Comparison of ENCODE assay signal across 8 cellular contexts in genomic region chr1:32181065-32181464, GRCh38. TPM values are rescaled to one million over a fixed set of nuclear protein-coding genes. Genes with fewer than 3 reads are reported as not detected.
DNase-seq lines count a peak whose midpoint lies in the region; ATAC-seq and TF ChIP-seq lines count a peak whose summit lies in the region.

No MANE protein-coding gene starts in this region.

- H3K9me3 ChIP-seq in cardiac muscle cell (ENCODE audit: low read depth) (no peaks in the 10 kb centered on the region), right atrium auricular region (no peaks in the 10 kb centered on the region), ascending aorta (no peaks in the 10 kb centered on the region), lower lobe of right lung (no peaks in the 10 kb centered on the region), upper lobe of right lung (no peaks in the 10 kb centered on the region)

- TF ChIP-seq CTCF in cardiac muscle cell (IDR thresholded peaks at IDR 0.05; ENCODE audit: low read depth, low read length), result no peak
- TF ChIP-seq CTCF in right atrium auricular region (IDR thresholded peaks at IDR 0.05), result no peak
- TF ChIP-seq CTCF in ascending aorta (IDR thresholded peaks at IDR 0.05), result no peak
- no peak for TF ChIP-seq CTCF in lower lobe of right lung (IDR thresholded peaks at IDR 0.05)
- no peak for TF ChIP-seq CTCF in upper lobe of right lung (IDR thresholded peaks at IDR 0.05)

- peak overlapping the region; percentile 62 for H3K4me3 ChIP-seq in cardiac muscle cell
- peak overlapping the region in 1 of 2 donors; percentile 64 for H3K4me3 ChIP-seq in right atrium auricular region
- H3K4me3 ChIP-seq in ascending aorta, result peak overlapping the region; percentile 73 to 79
- H3K4me3 ChIP-seq in lower lobe of right lung, result peak overlapping the region; percentile 76
- H3K4me3 ChIP-seq in upper lobe of right lung, result peak overlapping the region; percentile 80

- H3K27ac ChIP-seq in cardiac muscle cell (peak overlapping the region; percentile 91), right atrium auricular region (peak overlapping the region in 1 of 2 donors; percentile 93), ascending aorta (peak overlapping the region; percentile 94), lower lobe of right lung (peak overlapping the region; percentile 85), upper lobe of right lung (no peak overlapping the region)

- no peak for DNase-seq in cardiac muscle cell (ENCODE audit: low read depth in 1 of 2, low spot score in 1 of 2)
- DNase-seq in right atrium auricular region (ENCODE audit: low spot score), result no peak
- DNase-seq in ascending aorta (ENCODE audit: low spot score in 2 of 2), result no peak
- no peak for DNase-seq in lower lobe of right lung
- DNase-seq in upper lobe of right lung, result no peak
- DNase-seq in NCI-H1417 treated with DMSO at 0.1 percent for 48 hours (lab: John Stamatoyannopoulos, UW), result no peak
- DNase-seq in foreskin melanocyte, result no peak
- no peak for DNase-seq in OCI-M2 (lab: John Stamatoyannopoulos, UW; ENCODE audit: unreplicated experiment)

- no peaks in the 10 kb centered on the region for H3K27me3 ChIP-seq in cardiac muscle cell
- H3K27me3 ChIP-seq in right atrium auricular region, result no peaks in the 10 kb centered on the region
- H3K27me3 ChIP-seq in ascending aorta, result no peaks in the 10 kb centered on the region
- no peaks in the 10 kb centered on the region for H3K27me3 ChIP-seq in lower lobe of right lung (ENCODE audit: low read depth)
- H3K27me3 ChIP-seq in upper lobe of right lung, result no peaks in the 10 kb centered on the region

- peaks cover 14% of the 10 kb centered on the region for H3K36me3 ChIP-seq in cardiac muscle cell
- H3K36me3 ChIP-seq in right atrium auricular region, result peaks cover 32% of the 10 kb centered on the region
- H3K36me3 ChIP-seq in ascending aorta, result peaks cover 24 to 39% of the 10 kb centered on the region in 2 donors
- peaks cover 48% of the 10 kb centered on the region for H3K36me3 ChIP-seq in lower lobe of right lung
- H3K36me3 ChIP-seq in upper lobe of right lung, result peaks cover 43% of the 10 kb centered on the region

- H3K4me1 ChIP-seq in cardiac muscle cell (ENCODE audit: low read depth) (peaks cover 14% of the 10 kb centered on the region), right atrium auricular region (peaks cover 0 to 49% of the 10 kb centered on the region in 2 donors), ascending aorta (peaks cover 19 to 29% of the 10 kb centered on the region in 2 donors), lower lobe of right lung (peaks cover 53% of the 10 kb centered on the region), upper lobe of right lung (peaks cover 45% of the 10 kb centered on the region)

- ATAC-seq in lower lobe of right lung (no peak), upper lobe of right lung (no peak)

- intact Hi-C loops in ascending aorta (cut with DNase I) (no loop called here), lower lobe of right lung (cut with DNase I) (no loop called here), upper lobe of right lung (cut with DNase I) (no loop called here)

RNA-seq across cellular contexts. Expression of gene TXLNA, which starts 1.6 kb away (rescaled TPM):
- total RNA-seq in cardiac muscle cell (40.8 and 40.9 TPM in 2 replicates), right atrium auricular region (10 to 100 TPM; 16.1 to 29.4 TPM), ascending aorta (83.8 TPM), lower lobe of right lung (45.1 TPM), upper lobe of right lung (47.5 TPM)
- polyA plus RNA-seq in cardiac muscle cell, result 31.3 and 33.3 TPM in 2 replicates

RNA-seq across cellular contexts. Expression of gene CCDC28B, which starts 19.3 kb away (rescaled TPM):
- total RNA-seq in cardiac muscle cell (68.7 and 75.1 TPM in 2 replicates), right atrium auricular region (10 to 100 TPM in 1 of 2 donors, 1 to 10 TPM in 1; 9.5 to 11.2 TPM), ascending aorta (29.1 TPM), lower lobe of right lung (3.3 TPM), upper lobe of right lung (2.7 TPM)
- 99.7 and 111 TPM in 2 replicates for polyA plus RNA-seq in cardiac muscle cell

RNA-seq across cellular contexts. Expression of gene IQCC, which starts 24.4 kb away (rescaled TPM):
- 1.4 and 2.0 TPM in 2 replicates for total RNA-seq in cardiac muscle cell
- 2.8 and 4.8 TPM in 2 replicates for polyA plus RNA-seq in cardiac muscle cell
- 1 to 10 TPM in 1 of 2 donors, under 1 TPM in 1; 0.48 to 1.3 TPM for total RNA-seq in right atrium auricular region
- total RNA-seq in ascending aorta, result not detected
- total RNA-seq in lower lobe of right lung, result 2.0 TPM
- total RNA-seq in upper lobe of right lung, result 1.2 TPM

RNA-seq across cellular contexts. Expression of gene DCDC2B, which starts 27.8 kb away (rescaled TPM):
- total RNA-seq in cardiac muscle cell (not detected in 2 replicates), right atrium auricular region (not detected), ascending aorta (not detected), lower lobe of right lung (3.2 TPM), upper lobe of right lung (not detected)
- polyA plus RNA-seq in cardiac muscle cell, result 0.64 and 0.72 TPM in 2 replicates

RNA-seq across cellular contexts. Expression of gene TMEM234, which starts 41.1 kb away (rescaled TPM):
- 24.1 and 26.2 TPM in 2 replicates for total RNA-seq in cardiac muscle cell
- 36.8 and 38.0 TPM in 2 replicates for polyA plus RNA-seq in cardiac muscle cell
- 1 to 10 TPM; 8.1 to 8.9 TPM for total RNA-seq in right atrium auricular region
- 4.0 TPM for total RNA-seq in ascending aorta
- total RNA-seq in lower lobe of right lung, result 24.5 TPM
- total RNA-seq in upper lobe of right lung, result 22.3 TPM
